In the genomic region with DNA sequence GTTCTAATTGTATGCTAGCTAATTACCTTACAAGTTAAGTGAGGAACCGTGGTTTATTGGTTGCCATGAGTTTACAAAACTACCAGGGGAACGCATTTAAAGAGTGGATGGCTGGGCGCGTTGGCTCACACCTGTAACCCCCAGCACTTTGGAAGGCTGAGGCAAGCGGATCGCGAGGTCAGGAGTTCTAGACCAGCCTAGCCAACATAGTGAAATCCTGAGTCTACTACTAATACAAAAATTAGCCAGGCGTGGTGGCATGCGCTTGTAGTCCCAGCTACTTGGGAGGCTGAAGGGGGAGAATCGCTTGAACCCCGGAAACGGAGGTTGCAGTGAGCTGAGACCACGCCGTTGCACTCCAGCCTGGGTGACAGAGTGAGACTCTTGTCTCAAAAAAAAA, we compare ENCODE assay signal across 1 cellular context.
TF ChIP-seq lines count a peak whose summit lies in the region.

No MANE protein-coding gene starts in this region.

TF ChIP-seq in liver, 16 proteins besides CTCF, POLR2A, EP300 and RAD21 (continued from another document):
- TF ChIP-seq HNF4G (IDR thresholded peaks at IDR 0.05), result no peak
- TF ChIP-seq, protein P1, sequence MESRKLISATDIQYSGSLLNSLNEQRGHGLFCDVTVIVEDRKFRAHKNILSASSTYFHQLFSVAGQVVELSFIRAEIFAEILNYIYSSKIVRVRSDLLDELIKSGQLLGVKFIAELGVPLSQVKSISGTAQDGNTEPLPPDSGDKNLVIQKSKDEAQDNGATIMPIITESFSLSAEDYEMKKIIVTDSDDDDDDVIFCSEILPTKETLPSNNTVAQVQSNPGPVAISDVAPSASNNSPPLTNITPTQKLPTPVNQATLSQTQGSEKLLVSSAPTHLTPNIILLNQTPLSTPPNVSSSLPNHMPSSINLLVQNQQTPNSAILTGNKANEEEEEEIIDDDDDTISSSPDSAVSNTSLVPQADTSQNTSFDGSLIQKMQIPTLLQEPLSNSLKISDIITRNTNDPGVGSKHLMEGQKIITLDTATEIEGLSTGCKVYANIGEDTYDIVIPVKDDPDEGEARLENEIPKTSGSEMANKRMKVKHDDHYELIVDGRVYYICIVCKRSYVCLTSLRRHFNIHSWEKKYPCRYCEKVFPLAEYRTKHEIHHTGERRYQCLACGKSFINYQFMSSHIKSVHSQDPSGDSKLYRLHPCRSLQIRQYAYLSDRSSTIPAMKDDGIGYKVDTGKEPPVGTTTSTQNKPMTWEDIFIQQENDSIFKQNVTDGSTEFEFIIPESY (IDR thresholded peaks at IDR 0.05), result no peak
- TF ChIP-seq FOXA1 (IDR thresholded peaks at IDR 0.05), result no peak
- TF ChIP-seq, protein P2, sequence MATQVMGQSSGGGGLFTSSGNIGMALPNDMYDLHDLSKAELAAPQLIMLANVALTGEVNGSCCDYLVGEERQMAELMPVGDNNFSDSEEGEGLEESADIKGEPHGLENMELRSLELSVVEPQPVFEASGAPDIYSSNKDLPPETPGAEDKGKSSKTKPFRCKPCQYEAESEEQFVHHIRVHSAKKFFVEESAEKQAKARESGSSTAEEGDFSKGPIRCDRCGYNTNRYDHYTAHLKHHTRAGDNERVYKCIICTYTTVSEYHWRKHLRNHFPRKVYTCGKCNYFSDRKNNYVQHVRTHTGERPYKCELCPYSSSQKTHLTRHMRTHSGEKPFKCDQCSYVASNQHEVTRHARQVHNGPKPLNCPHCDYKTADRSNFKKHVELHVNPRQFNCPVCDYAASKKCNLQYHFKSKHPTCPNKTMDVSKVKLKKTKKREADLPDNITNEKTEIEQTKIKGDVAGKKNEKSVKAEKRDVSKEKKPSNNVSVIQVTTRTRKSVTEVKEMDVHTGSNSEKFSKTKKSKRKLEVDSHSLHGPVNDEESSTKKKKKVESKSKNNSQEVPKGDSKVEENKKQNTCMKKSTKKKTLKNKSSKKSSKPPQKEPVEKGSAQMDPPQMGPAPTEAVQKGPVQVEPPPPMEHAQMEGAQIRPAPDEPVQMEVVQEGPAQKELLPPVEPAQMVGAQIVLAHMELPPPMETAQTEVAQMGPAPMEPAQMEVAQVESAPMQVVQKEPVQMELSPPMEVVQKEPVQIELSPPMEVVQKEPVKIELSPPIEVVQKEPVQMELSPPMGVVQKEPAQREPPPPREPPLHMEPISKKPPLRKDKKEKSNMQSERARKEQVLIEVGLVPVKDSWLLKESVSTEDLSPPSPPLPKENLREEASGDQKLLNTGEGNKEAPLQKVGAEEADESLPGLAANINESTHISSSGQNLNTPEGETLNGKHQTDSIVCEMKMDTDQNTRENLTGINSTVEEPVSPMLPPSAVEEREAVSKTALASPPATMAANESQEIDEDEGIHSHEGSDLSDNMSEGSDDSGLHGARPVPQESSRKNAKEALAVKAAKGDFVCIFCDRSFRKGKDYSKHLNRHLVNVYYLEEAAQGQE (IDR thresholded peaks at IDR 0.05), result no peak
- TF ChIP-seq SP1 (IDR thresholded peaks at IDR 0.05), result no peak
- TF ChIP-seq JUND (IDR thresholded peaks at IDR 0.05), result no peak
- no peak for TF ChIP-seq HNF4A (conservative IDR thresholded peaks at IDR 0.05)
- TF ChIP-seq NR2F2 (IDR thresholded peaks at IDR 0.05), result no peak
- no peak for TF ChIP-seq TAF1 (conservative IDR thresholded peaks at IDR 0.05)
- no peak for TF ChIP-seq GABPA (IDR thresholded peaks at IDR 0.05 in 1 of 2, conservative IDR thresholded peaks at IDR 0.05 in 1 of 2)
- no peak for TF ChIP-seq RXRA (IDR thresholded peaks at IDR 0.05)
- TF ChIP-seq, protein P3, sequence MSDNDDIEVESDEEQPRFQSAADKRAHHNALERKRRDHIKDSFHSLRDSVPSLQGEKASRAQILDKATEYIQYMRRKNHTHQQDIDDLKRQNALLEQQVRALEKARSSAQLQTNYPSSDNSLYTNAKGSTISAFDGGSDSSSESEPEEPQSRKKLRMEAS (IDR thresholded peaks at IDR 0.05), result no peak
- TF ChIP-seq, protein P4, sequence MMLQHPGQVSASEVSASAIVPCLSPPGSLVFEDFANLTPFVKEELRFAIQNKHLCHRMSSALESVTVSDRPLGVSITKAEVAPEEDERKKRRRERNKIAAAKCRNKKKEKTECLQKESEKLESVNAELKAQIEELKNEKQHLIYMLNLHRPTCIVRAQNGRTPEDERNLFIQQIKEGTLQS (IDR thresholded peaks at IDR 0.05), result no peak
- TF ChIP-seq EGR1 (IDR thresholded peaks at IDR 0.05; ENCODE audit: low read depth in 2 of 2), result no peak
